Comparison of ENCODE assay signal across 38 cellular contexts in genomic region chr12:43462741-43463140, GRCh38.
"Had no signal": no experiment of that assay in that cellular context is flagged by ENCODE, and none has a peak within 500 bp of the region (broad histone marks: within the 10 kb centered on the region; RNA-seq: fewer than 3 reads in every experiment).

No MANE protein-coding gene starts in this region.

- H3K9me3 Mint-ChIP-seq: activated naive CD4-positive, alpha-beta T cell treated with anti-CD3 and anti-CD28 coated beads for 36 hours; activated naive CD4-positive, alpha-beta T cell treated with anti-CD3 and anti-CD28 coated beads, Interleukin-2, amount 10 ng/mL, durations not matched to agents 7 days and 5 days; activated naive CD4-positive, alpha-beta T cell treated with anti-CD3 and anti-CD28 coated beads, Interleukin-2, amount 50 U/mL, for 24 hours; activated naive CD8-positive, alpha-beta T cell treated with anti-CD3 and anti-CD28 coated beads, Interleukin-2, amount 10 ng/mL, durations not matched to agents 7 days and 5 days; activated naive CD8-positive, alpha-beta T cell treated with anti-CD3 and anti-CD28 coated beads, Interleukin-2, amount 50 U/mL, for 24 hours; activated T-cell treated with anti-CD3 and anti-CD28 coated beads, Interleukin-2, amount 50 U/mL, for 24 hours; activated T-cell treated with anti-CD3 and anti-CD28 coated beads, Interleukin-2, amount 50 U/mL, for 72 hours; activated T-helper 2 cell treated with anti-CD3 and anti-CD28 coated beads, Interferon-gamma antibody, Interleukin-2, Interleukin-4, amounts not matched to agents 10 μg/mL and 5 μg/mL and 100 μg/mL, durations not matched to agents 14 hours and 24 hours and 36 hours; brain; central memory CD8-positive, alpha-beta T cell had no signal

- ATAC-seq: activated naive CD4-positive, alpha-beta T cell treated with anti-CD3 and anti-CD28 coated beads, Interleukin-2, amount 50 U/mL, for 72 hours; activated naive CD8-positive, alpha-beta T cell treated with anti-CD3 and anti-CD28 coated beads, Interleukin-2, amount 50 U/mL, for 24 hours; activated T-cell treated with anti-CD3 and anti-CD28 coated beads, Interleukin-2, amount 50 U/mL, for 4 hours; activated T-cell treated with anti-CD3 and anti-CD28 coated beads, Interleukin-2, amount 50 U/mL, for 72 hours; activated T-helper 17 cell treated with anti-CD3 and anti-CD28 coated beads, Interleukin-2, amount 50 U/mL, for 72 hours; body of pancreas had no signal

- H3K4me3 ChIP-seq: adrenal gland, ascending aorta, body of pancreas, breast epithelium, cardiac muscle cell had no signal

- H3K36me3 Mint-ChIP-seq: activated naive CD4-positive, alpha-beta T cell treated with anti-CD3 and anti-CD28 coated beads, Interleukin-2, amount 10 ng/mL, durations not matched to agents 7 days and 5 days; activated naive CD4-positive, alpha-beta T cell treated with anti-CD3 and anti-CD28 coated beads, Interleukin-2, amount 50 U/mL, for 24 hours; activated naive CD4-positive, alpha-beta T cell treated with anti-CD3 and anti-CD28 coated beads, Interleukin-2, amount 50 U/mL, for 72 hours; activated naive CD8-positive, alpha-beta T cell; activated naive CD8-positive, alpha-beta T cell treated with anti-CD3 and anti-CD28 coated beads for 36 hours; activated naive CD8-positive, alpha-beta T cell treated with anti-CD3 and anti-CD28 coated beads, Interleukin-2, amount 10 ng/mL, durations not matched to agents 7 days and 5 days; brain had no signal

- H3K27me3 Mint-ChIP-seq: activated naive CD4-positive, alpha-beta T cell treated with anti-CD3 and anti-CD28 coated beads, Interleukin-2, amount 10 ng/mL, durations not matched to agents 7 days and 5 days; activated naive CD8-positive, alpha-beta T cell; activated naive CD8-positive, alpha-beta T cell treated with anti-CD3 and anti-CD28 coated beads for 36 hours; activated naive CD8-positive, alpha-beta T cell treated with anti-CD3 and anti-CD28 coated beads, Interleukin-2, amount 10 ng/mL, durations not matched to agents 7 days and 5 days; activated naive CD8-positive, alpha-beta T cell treated with anti-CD3 and anti-CD28 coated beads, Interleukin-2, amount 50 U/mL, for 24 hours; activated T-cell treated with anti-CD3 and anti-CD28 coated beads, Interleukin-2, amount 50 U/mL, for 24 hours; activated T-helper 17 cell treated with anti-CD3 and anti-CD28 coated beads, Interleukin-2, amount 50 U/mL, for 72 hours; brain; central memory CD8-positive, alpha-beta T cell had no signal

- H3K9me3 ChIP-seq: adrenal gland, ascending aorta, body of pancreas, breast epithelium had no signal

- H3K27ac ChIP-seq: adrenal gland, ascending aorta, body of pancreas, brain microvascular endothelial cell, breast epithelium, cardiac muscle cell had no signal

- H3K36me3 ChIP-seq: adrenal gland, ascending aorta, brain microvascular endothelial cell, breast epithelium, cardiac muscle cell had no signal

- H3K4me1 ChIP-seq: adrenal gland, ascending aorta, body of pancreas, breast epithelium had no signal

- H3K27me3 ChIP-seq: adrenal gland, ascending aorta, body of pancreas, brain microvascular endothelial cell, breast epithelium had no signal

- H3K4me3 Mint-ChIP-seq: activated naive CD4-positive, alpha-beta T cell treated with anti-CD3 and anti-CD28 coated beads for 36 hours; activated naive CD4-positive, alpha-beta T cell treated with anti-CD3 and anti-CD28 coated beads, Interleukin-2, amount 10 ng/mL, durations not matched to agents 7 days and 5 days; activated naive CD4-positive, alpha-beta T cell treated with anti-CD3 and anti-CD28 coated beads, Interleukin-2, amount 50 U/mL, for 24 hours; activated naive CD8-positive, alpha-beta T cell; activated naive CD8-positive, alpha-beta T cell treated with anti-CD3 and anti-CD28 coated beads for 36 hours; activated naive CD8-positive, alpha-beta T cell treated with anti-CD3 and anti-CD28 coated beads, Interleukin-2, amount 10 ng/mL, durations not matched to agents 7 days and 5 days; activated naive CD8-positive, alpha-beta T cell treated with anti-CD3 and anti-CD28 coated beads, Interleukin-2, amount 50 U/mL, for 24 hours; activated T-cell treated with anti-CD3 and anti-CD28 coated beads, Interleukin-2, amount 50 U/mL, for 24 hours; activated T-cell treated with anti-CD3 and anti-CD28 coated beads, Interleukin-2, amount 50 U/mL, for 4 hours; activated T-cell treated with anti-CD3 and anti-CD28 coated beads, Interleukin-2, amount 50 U/mL, for 72 hours; activated T-helper 1 cell treated with anti-CD3 and anti-CD28 coated beads, Interleukin-12 subunit alpha, Interleukin-12 subunit beta, Interleukin-2, Interleukin-4 antibody, amounts not matched to agents 30 ng/mL and 10 ng/mL and 1 ng/mL, durations not matched to agents 14 hours and 24 hours and 36 hours; activated T-helper 17 cell treated with anti-CD3 and anti-CD28 coated beads, Interleukin-2, amount 50 U/mL, for 72 hours; brain; central memory CD8-positive, alpha-beta T cell had no signal

- H3K27ac Mint-ChIP-seq: activated naive CD4-positive, alpha-beta T cell treated with anti-CD3 and anti-CD28 coated beads for 36 hours; activated naive CD4-positive, alpha-beta T cell treated with anti-CD3 and anti-CD28 coated beads, Interleukin-2, amount 10 ng/mL, durations not matched to agents 7 days and 5 days; activated naive CD4-positive, alpha-beta T cell treated with anti-CD3 and anti-CD28 coated beads, Interleukin-2, amount 50 U/mL, for 24 hours; activated naive CD4-positive, alpha-beta T cell treated with anti-CD3 and anti-CD28 coated beads, Interleukin-2, amount 50 U/mL, for 72 hours; activated naive CD8-positive, alpha-beta T cell; activated naive CD8-positive, alpha-beta T cell treated with anti-CD3 and anti-CD28 coated beads for 36 hours; activated naive CD8-positive, alpha-beta T cell treated with anti-CD3 and anti-CD28 coated beads, Interleukin-2, amount 10 ng/mL, durations not matched to agents 7 days and 5 days; activated naive CD8-positive, alpha-beta T cell treated with anti-CD3 and anti-CD28 coated beads, Interleukin-2, amount 50 U/mL, for 24 hours; activated T-cell treated with anti-CD3 and anti-CD28 coated beads, Interleukin-2, amount 50 U/mL, for 24 hours; activated T-cell treated with anti-CD3 and anti-CD28 coated beads, Interleukin-2, amount 50 U/mL, for 72 hours; activated T-helper 1 cell treated with anti-CD3 and anti-CD28 coated beads, Interleukin-12 subunit alpha, Interleukin-12 subunit beta, Interleukin-2, Interleukin-4 antibody, amounts not matched to agents 30 ng/mL and 10 ng/mL and 1 ng/mL, durations not matched to agents 14 hours and 24 hours and 36 hours; activated T-helper 17 cell treated with anti-CD3 and anti-CD28 coated beads, Interleukin-2, amount 50 U/mL, for 72 hours; activated T-helper 2 cell treated with anti-CD3 and anti-CD28 coated beads, Interferon-gamma antibody, Interleukin-2, Interleukin-4, amounts not matched to agents 10 μg/mL and 5 μg/mL and 100 μg/mL, durations not matched to agents 14 hours and 24 hours and 36 hours; brain had no signal

- H3K4me1 Mint-ChIP-seq: activated naive CD4-positive, alpha-beta T cell treated with anti-CD3 and anti-CD28 coated beads, Interleukin-2, amount 10 ng/mL, durations not matched to agents 7 days and 5 days; activated naive CD4-positive, alpha-beta T cell treated with anti-CD3 and anti-CD28 coated beads, Interleukin-2, amount 50 U/mL, for 24 hours; activated naive CD8-positive, alpha-beta T cell treated with anti-CD3 and anti-CD28 coated beads for 36 hours; activated naive CD8-positive, alpha-beta T cell treated with anti-CD3 and anti-CD28 coated beads, Interleukin-2, amount 10 ng/mL, durations not matched to agents 7 days and 5 days; activated naive CD8-positive, alpha-beta T cell treated with anti-CD3 and anti-CD28 coated beads, Interleukin-2, amount 50 U/mL, for 24 hours; activated T-helper 17 cell treated with anti-CD3 and anti-CD28 coated beads, Interleukin-2, amount 50 U/mL, for 72 hours; brain; central memory CD8-positive, alpha-beta T cell had no signal

- DNase-seq: activated effector memory CD4-positive, alpha-beta T cell treated with anti-CD3 and anti-CD28 coated beads, Interleukin-2, amount 50 U/mL, for 16 hours; activated effector memory CD4-positive, alpha-beta T cell treated with Interleukin-2 at 50 U/mL for 16 hours; activated gamma-delta T cell; activated gamma-delta T cell treated with Interleukin-2 at 50 U/mL for 16 hours; activated naive CD4-positive, alpha-beta T cell; activated naive CD4-positive, alpha-beta T cell treated with anti-CD3 and anti-CD28 coated beads for 36 hours; activated naive CD4-positive, alpha-beta T cell treated with anti-CD3 and anti-CD28 coated beads, Interleukin-2, amount 10 ng/mL, durations not matched to agents 7 days and 5 days; activated naive CD4-positive, alpha-beta T cell treated with anti-CD3 and anti-CD28 coated beads, Interleukin-2, amount 50 U/mL, for 16 hours; activated naive CD4-positive, alpha-beta T cell treated with Interleukin-2 at 50 U/mL for 16 hours; activated naive CD8-positive, alpha-beta T cell treated with anti-CD3 and anti-CD28 coated beads for 36 hours; activated naive CD8-positive, alpha-beta T cell treated with anti-CD3 and anti-CD28 coated beads, Interleukin-2, amount 10 ng/mL, durations not matched to agents 7 days and 5 days; activated naive CD8-positive, alpha-beta T cell treated with anti-CD3 and anti-CD28 coated beads, Interleukin-2, amount 50 U/mL, for 24 hours; activated T-cell treated with anti-CD3 and anti-CD28 coated beads, Interleukin-2, amount 50 U/mL, for 1 hour; activated T-cell treated with anti-CD3 and anti-CD28 coated beads, Interleukin-2, amount 50 U/mL, for 24 hours; activated T-cell treated with anti-CD3 and anti-CD28 coated beads, Interleukin-2, amount 50 U/mL, for 4 hours; activated T-cell treated with anti-CD3 and anti-CD28 coated beads, Interleukin-2, amount 50 U/mL, for 48 hours; activated T-cell treated with anti-CD3 and anti-CD28 coated beads, Interleukin-2, amount 50 U/mL, for 72 hours; adrenal gland; amniotic stem cell; amygdala; anterior cingulate cortex; aorta; body of pancreas; brain microvascular endothelial cell; caudate nucleus; central memory CD4-positive, alpha-beta T cell; cerebellar nuclear complex had no signal
